15 cellular contexts compared by ENCODE assay signal in the genomic region with DNA sequence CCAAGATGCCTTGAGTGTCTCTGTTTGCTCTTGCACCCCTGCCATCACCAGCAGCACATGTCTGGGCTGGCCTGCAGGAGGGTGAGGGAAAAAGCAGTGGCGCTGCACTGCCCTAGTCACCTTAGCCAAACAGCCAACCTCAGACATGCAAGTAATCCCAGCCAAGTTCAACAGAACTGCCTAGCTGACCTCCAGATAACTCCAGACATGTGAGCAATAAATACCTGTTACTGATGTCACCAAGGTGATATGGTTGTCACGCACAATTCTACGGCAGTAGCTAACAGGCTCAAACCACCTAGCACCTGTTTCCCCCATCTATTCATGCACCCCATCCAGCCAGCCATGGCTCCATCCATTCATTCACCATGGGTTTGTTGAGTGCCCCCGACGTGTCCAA.
DNase-seq lines count a peak whose midpoint lies in the region; ATAC-seq, FAIRE-seq and TF ChIP-seq lines count a peak whose summit lies in the region.
"Had no signal": no experiment of that assay in that cellular context is flagged by ENCODE, and none has a peak within 500 bp of the region (broad histone marks: within the 10 kb centered on the region; RNA-seq: fewer than 3 reads in every experiment).

No MANE protein-coding gene starts in this region.

- no peak overlapping the region for H3K4me3 ChIP-seq in keratinocyte (ENCODE audit: control insufficient read depth in 2 of 3, extremely low read depth in 1 of 3, insufficient read depth in 2 of 3, low read depth in 1 of 3, low read length in 3 of 3)
- H3K4me3 ChIP-seq: BLaER1, SJCRH30 had no signal

- no peaks in the 10 kb centered on the region for H3K79me2 ChIP-seq in keratinocyte (ENCODE audit: control insufficient read depth, insufficient read depth, low read length)

- no peak for ATAC-seq in HG02840 (IDR thresholded peaks at IDR 0.05; ENCODE audit: low FRiP score, unreplicated experiment)

- peaks cover 7% of the 10 kb centered on the region for H3K9me3 ChIP-seq in keratinocyte (ENCODE audit: control insufficient read depth, low read depth, low read length)
- H3K9me3 ChIP-seq: SJCRH30 had no signal

- dilution Hi-C loops in keratinocyte (cut with MboI; ENCODE audit: extremely low pct_ligation_motif_present, low sequenced_read_pairs), result no loop called here

- H3K9me1 ChIP-seq in keratinocyte (ENCODE audit: control insufficient read depth, extremely low read depth, insufficient read depth, low read length), result no peaks in the 10 kb centered on the region

- no peak overlapping the region for H3K9ac ChIP-seq in keratinocyte (ENCODE audit: control insufficient read depth, extremely low read depth, insufficient read depth, low read length)
- H3K9ac ChIP-seq: BLaER1 had no signal

- H3K4me2 ChIP-seq in keratinocyte (ENCODE audit: control insufficient read depth, extremely low read depth, insufficient read depth, low read depth, low read length), result peak overlapping the region; percentile 6
- H3K4me2 ChIP-seq: BLaER1 had no signal

- H4K20me1 ChIP-seq in keratinocyte (ENCODE audit: control insufficient read depth, extremely low read depth, insufficient read depth, low read length), result no peaks in the 10 kb centered on the region
- H4K20me1 ChIP-seq: BLaER1 had no signal

- TF ChIP-seq CTCF in VCaP (conservative IDR thresholded peaks at IDR 0.05) (no peak; the same call in 1 of the 2 replicates), keratinocyte (optimal IDR thresholded peaks at IDR 0.05 in 1 of 3, IDR thresholded peaks at IDR 0.05 in 1 of 3, conservative IDR thresholded peaks at IDR 0.05 in 1 of 3; ENCODE audit: extremely low read depth in 1 of 3, insufficient read depth in 2 of 3, low read length in 3 of 3) (no peak)

- peak; percentile 56 for DNase-seq in SIG-M5 treated with dmso at 0.1 percent for 504 hours (lab: John Stamatoyannopoulos, UW; ENCODE audit: unreplicated experiment)
- no peak for DNase-seq in SIG-M5 (lab: John Stamatoyannopoulos, UW)
- DNase-seq in keratinocyte (ENCODE audit: low read depth, low spot score), result no peak
- peak; percentile 75 for DNase-seq in ureter (ENCODE audit: low spot score)
- DNase-seq in activated CD4-positive, alpha-beta T cell treated with anti-CD3 and anti-CD28 coated beads, Interleukin-2, amount 50 U/mL, for 1 hour, result no peak
- no peak for DNase-seq in dermis blood vessel endothelial cell
- DNase-seq: NCI-H1436, NCI-H2081, SJCRH30 had no signal

- peak; percentile 26 for FAIRE-seq in keratinocyte (lab: Jason Lieb, UNC)
- FAIRE-seq: H54, RCC 7860 had no signal

- peaks cover 6% of the 10 kb centered on the region for H3K4me1 ChIP-seq in keratinocyte (ENCODE audit: control insufficient read depth, extremely low read depth, insufficient read depth, low read length)
- H3K4me1 ChIP-seq: SJCRH30 had no signal

- H3K27ac ChIP-seq in VCaP, result peak overlapping the region; percentile 78
- no peak overlapping the region for H3K27ac ChIP-seq in keratinocyte (ENCODE audit: control insufficient read depth, insufficient read depth, low read length)
- H3K27ac ChIP-seq: 22Rv1, BLaER1, SJCRH30 had no signal

- H3K27me3 ChIP-seq in keratinocyte (ENCODE audit: control insufficient read depth, extremely low read depth, insufficient read depth, low read length), result no peaks in the 10 kb centered on the region
- H3K27me3 ChIP-seq: BLaER1 had no signal

- no peak overlapping the region for H2AFZ ChIP-seq in keratinocyte (ENCODE audit: control insufficient read depth, low read length)

- no peaks in the 10 kb centered on the region for H3K36me3 ChIP-seq in keratinocyte (ENCODE audit: control insufficient read depth in 2 of 2, extremely low read depth in 1 of 2, insufficient read depth in 2 of 2, low read length in 2 of 2)
- H3K36me3 ChIP-seq: SJCRH30 had no signal

Comparison
In these comparisons a context has a peak if more than half of its experiments do, and no peak if none do; other contexts are left out.
1. DNase-seq: peak in SIG-M5 treated with dmso at 0.1 percent for 504 hours (single experiment) and ureter (single experiment); none in SIG-M5 (single experiment), keratinocyte (single experiment), activated CD4-positive, alpha-beta T cell treated with anti-CD3 and anti-CD28 coated beads, Interleukin-2, amount 50 U/mL, for 1 hour (single experiment) and dermis blood vessel endothelial cell (single experiment).